30 cellular contexts compared by ENCODE assay signal in genomic region chr11:23778971-23779370, GRCh38.
DNase-seq lines count a peak whose midpoint lies in the region; ATAC-seq and TF ChIP-seq lines count a peak whose summit lies in the region.
"Had no signal": no experiment of that assay in that cellular context is flagged by ENCODE, and none has a peak within 500 bp of the region (broad histone marks: within the 10 kb centered on the region; RNA-seq: fewer than 3 reads in every experiment).

No MANE protein-coding gene starts in this region.

- no peaks in the 10 kb centered on the region for H3K36me3 ChIP-seq in GM23248 (ENCODE audit: low read depth)
- H3K36me3 ChIP-seq in adipocyte (ENCODE audit: control insufficient read depth, insufficient read depth, low read length, severe bottlenecking) = no peaks in the 10 kb centered on the region
- H3K36me3 ChIP-seq in smooth muscle cell (ENCODE audit: low read depth) = no peaks in the 10 kb centered on the region
- H3K36me3 ChIP-seq: heart right ventricle, uterus had no signal

- no peaks in the 10 kb centered on the region for H4K20me1 ChIP-seq in GM23248 (ENCODE audit: insufficient read depth)
- no peaks in the 10 kb centered on the region for H4K20me1 ChIP-seq in smooth muscle cell (ENCODE audit: low read depth)

- H3K79me2 ChIP-seq in GM23248 (ENCODE audit: insufficient read depth) (no peaks in the 10 kb centered on the region), smooth muscle cell (ENCODE audit: low read depth) (no peaks in the 10 kb centered on the region)

- H3K27ac ChIP-seq in GM23248 (no peak overlapping the region), smooth muscle cell (ENCODE audit: low read depth) (peak overlapping the region; percentile 90)
- H3K27ac ChIP-seq: heart right ventricle, RWPE1, uterus had no signal

- H3F3A ChIP-seq in GM23248 (ENCODE audit: insufficient read depth) = no peaks in the 10 kb centered on the region
- no peaks in the 10 kb centered on the region for H3F3A ChIP-seq in smooth muscle cell (ENCODE audit: low read depth)

- 12 to 18% methylated on average over 1 of the region's 1 CpG for WGBS in GM23248 (ENCODE audit: low coverage in 1 of 2, low lambda C conversion rate in 2 of 2, missing lambda C conversion rate in 2 of 2), 2 experiments
- WGBS in smooth muscle cell (ENCODE audit: low lambda C conversion rate) = 6% methylated on average over 1 of the region's 1 CpG

- H3K4me2 ChIP-seq in GM23248 (ENCODE audit: unreplicated experiment) (peak overlapping the region; percentile 21), smooth muscle cell (peak overlapping the region; percentile 72)

- H3K4me1 ChIP-seq in GM23248 (ENCODE audit: insufficient read depth) = peaks cover 20% of the 10 kb centered on the region
- no peaks in the 10 kb centered on the region for H3K4me1 ChIP-seq in adipocyte (ENCODE audit: control insufficient read depth, insufficient read depth, low read length)
- peaks cover 13% of the 10 kb centered on the region for H3K4me1 ChIP-seq in smooth muscle cell (ENCODE audit: low read depth)
- H3K4me1 ChIP-seq: heart right ventricle, uterus had no signal

- H3K9me3 ChIP-seq in GM23248 (ENCODE audit: low read depth) = no peaks in the 10 kb centered on the region
- H3K9me3 ChIP-seq in adipocyte (ENCODE audit: control insufficient read depth, low read length) = peaks cover 8% of the 10 kb centered on the region
- H3K9me3 ChIP-seq in smooth muscle cell (replicated peaks; ENCODE audit: low read depth) = no peaks in the 10 kb centered on the region
- H3K9me3 ChIP-seq: uterus had no signal

- H3K4me3 ChIP-seq in GM23248 (no peak overlapping the region), adipocyte (ENCODE audit: low read length) (no peak overlapping the region), smooth muscle cell (no peak overlapping the region)
- H3K4me3 ChIP-seq: heart right ventricle, K562, uterus had no signal

- in situ Hi-C loops in GM23248 (cut with MboI) (no loop called here), G401 (cut with HindIII; ENCODE audit: low sequenced_read_pairs) (no loop called here)

- no peaks in the 10 kb centered on the region for H3K9me2 ChIP-seq in GM23248 (ENCODE audit: insufficient read depth)

- H3K9ac ChIP-seq in GM23248 (no peak overlapping the region), adipocyte (ENCODE audit: low read length) (no peak overlapping the region), smooth muscle cell (ENCODE audit: low read depth) (peak overlapping the region; percentile 50)

- H2AFZ ChIP-seq in GM23248 = no peak overlapping the region
- H2AFZ ChIP-seq in smooth muscle cell (ENCODE audit: low read depth) = peak overlapping the region; percentile 82

- no peak for TF ChIP-seq CTCF in smooth muscle cell (IDR thresholded peaks at IDR 0.05; ENCODE audit: borderline replicate concordance, insufficient read depth, poor library complexity, severe bottlenecking)

- H3K27me3 ChIP-seq in GM23248 (replicated peaks; ENCODE audit: insufficient read depth) (no peaks in the 10 kb centered on the region), adipocyte (replicated peaks; ENCODE audit: control insufficient read depth, insufficient read depth, low read length) (no peaks in the 10 kb centered on the region), smooth muscle cell (ENCODE audit: low read depth) (no peaks in the 10 kb centered on the region)
- H3K27me3 ChIP-seq: heart right ventricle, uterus had no signal

- no peak for ATAC-seq in HG03342 (IDR thresholded peaks at IDR 0.05; ENCODE audit: unreplicated experiment)
- ATAC-seq: effector memory CD8-positive, alpha-beta T cell; heart right ventricle; K562; sciatic nerve had no signal

- DNase-seq in GM23248 = peak; percentile 64
- peak; percentile 45 for DNase-seq in adipocyte (ENCODE audit: low read depth)
- DNase-seq in fibroblast of peridontal ligament (ENCODE audit: extremely low read depth) = peak; percentile 50
- DNase-seq in smooth muscle cell (lab: John Stamatoyannopoulos, UW; ENCODE audit: unreplicated experiment) = no peak
- DNase-seq in G401 (ENCODE audit: low spot score) = no peak
- no peak for DNase-seq in SKM-1 (lab: John Stamatoyannopoulos, UW; ENCODE audit: unreplicated experiment)
- DNase-seq: activated CD4-positive, alpha-beta T cell treated with anti-CD3 and anti-CD28 coated beads for 48 hours; activated gamma-delta T cell; activated T-cell treated with anti-CD3 and anti-CD28 coated beads, Interleukin-2, amount 50 U/mL, for 1 hour; AML-193; CD8-positive, alpha-beta memory T cell; DMS 273 treated with DMSO at 0.1 percent for 48 hours; effector memory CD8-positive, alpha-beta T cell; erythroblast; foreskin melanocyte; HCEC 1CT; heart right ventricle; mammary epithelial cell; NCI-H1417 treated with DMSO at 0.1 percent for 48 hours; NCI-H2081; NCI-H226; posterior cingulate gyrus; stimulated activated CD4-positive, alpha-beta T cell treated with anti-CD3 and anti-CD28 coated beads, Interleukin-15, amount 100 ng/mL, for 24 hours; stimulated activated naive CD4-positive, alpha-beta T cell; T-helper 2 cell; uterus had no signal

Comparison
In these comparisons a context has a peak if more than half of its experiments do, and no peak if none do; other contexts are left out.
1. DNase-seq: peak in GM23248 (single experiment), adipocyte (single experiment) and fibroblast of peridontal ligament (single experiment); none in smooth muscle cell (single experiment), G401 (single experiment) and SKM-1 (single experiment).